In the genomic region with DNA sequence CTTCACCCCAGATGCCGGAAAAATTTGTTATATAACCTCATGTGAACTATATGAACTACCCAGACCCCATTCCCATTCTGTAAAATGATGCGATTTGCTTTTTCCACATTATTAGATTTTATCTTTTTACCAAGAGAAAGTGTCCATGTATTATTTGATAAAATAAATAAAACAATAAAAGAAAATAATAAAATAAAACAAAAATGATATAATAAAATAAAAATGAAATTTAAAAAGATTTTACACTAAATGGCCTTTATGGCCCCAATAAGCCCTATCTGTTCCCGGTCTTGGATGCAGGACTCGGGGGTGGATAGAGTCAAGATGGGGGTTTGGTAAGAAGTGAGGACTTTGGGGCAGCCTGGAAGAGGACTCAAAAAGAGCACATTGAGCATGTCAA, we compare ENCODE assay signal across 8 cellular contexts.
"Had no signal": no experiment of that assay in that cellular context is flagged by ENCODE, and none has a peak within 500 bp of the region (broad histone marks: within the 10 kb centered on the region; RNA-seq: fewer than 3 reads in every experiment).

No MANE protein-coding gene starts in this region.

- H3K27ac ChIP-seq: GM23248 had no signal

- H3K9ac ChIP-seq: GM23248 had no signal

- H3K27ac Mint-ChIP-seq: H9 had no signal

- FAIRE-seq: H54, HTR-8/SVneo, K562 had no signal

- H3K9me3 Mint-ChIP-seq: H9 had no signal

- H3K4me3 Mint-ChIP-seq: H9 had no signal

- DNase-seq: GM23248, GOT3, HCEC 1CT, IMR-90 had no signal

- H3K4me3 ChIP-seq: GM23248, K562 had no signal
